28 cellular contexts compared by ENCODE assay signal in the genomic region with DNA sequence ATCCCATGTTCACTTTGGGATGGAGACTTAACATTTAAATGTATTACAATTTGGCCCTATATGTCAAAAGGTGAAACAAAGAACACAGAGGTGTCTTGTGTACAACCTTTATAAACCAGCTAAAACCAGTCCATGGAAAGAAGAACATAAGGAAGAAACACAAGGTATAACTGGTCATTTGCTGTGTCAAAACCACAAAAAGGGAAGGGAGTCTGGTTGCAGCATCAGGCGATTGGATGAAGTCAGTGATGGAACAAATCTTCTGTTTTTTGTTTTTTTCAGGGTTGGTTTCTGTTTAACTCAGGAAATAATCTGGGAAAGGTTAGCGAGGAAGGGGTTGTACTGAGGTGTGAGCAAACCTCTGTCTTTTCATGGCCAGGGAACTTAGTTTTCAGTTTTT.
"Had no signal": no experiment of that assay in that cellular context is flagged by ENCODE, and none has a peak within 500 bp of the region (broad histone marks: within the 10 kb centered on the region; RNA-seq: fewer than 3 reads in every experiment).

No MANE protein-coding gene starts in this region.

- DNase-seq: activated CD4-positive, alpha-beta T cell treated with anti-CD3 and anti-CD28 coated beads for 1 hour; activated CD4-positive, alpha-beta T cell treated with anti-CD3 and anti-CD28 coated beads for 48 hours; activated CD4-positive, alpha-beta T cell treated with anti-CD3 and anti-CD28 coated beads, Interleukin-2, amount 50 U/mL, for 4 hours; activated CD4-positive, CD25-positive, alpha-beta regulatory T cell; activated CD8-positive, alpha-beta T cell treated with anti-CD3 and anti-CD28 coated beads for 36 hours; activated effector memory CD4-positive, alpha-beta T cell treated with anti-CD3 and anti-CD28 coated beads, Interleukin-2, amount 50 U/mL, for 16 hours; activated naive CD4-positive, alpha-beta T cell; activated naive CD4-positive, alpha-beta T cell treated with anti-CD3 and anti-CD28 coated beads, Interleukin-2, amount 50 U/mL, for 16 hours; activated naive CD8-positive, alpha-beta T cell treated with anti-CD3 and anti-CD28 coated beads for 36 hours; activated T-cell treated with anti-CD3 and anti-CD28 coated beads, Interleukin-2, amount 50 U/mL, for 1 hour; activated T-cell treated with anti-CD3 and anti-CD28 coated beads, Interleukin-2, amount 50 U/mL, for 72 hours; amniotic stem cell; aorta; MM.1S; NCI-H1092; NCI-H1436 treated with DMSO at 0.1 percent for 48 hours; NCI-H1694 treated with DMSO at 0.1 percent for 48 hours; NCI-H2029; NCI-H345; NCI-H524 treated with DMSO at 0.1 percent for 48 hours; PC-3; Peyer's patch; RPMI8226; SIG-M5; T1000; WERI-Rb-1 had no signal

- ATAC-seq: activated CD8-positive, alpha-beta T cell treated with anti-CD3 and anti-CD28 coated beads for 36 hours; activated T-cell treated with anti-CD3 and anti-CD28 coated beads, Interleukin-2, amount 50 U/mL, for 72 hours; activated T-helper 17 cell treated with anti-CD3 and anti-CD28 coated beads, Interleukin-2, amount 50 U/mL, for 72 hours; PC-3; SK-N-SH treated with all-trans-retinoic acid at 6 μM for 48 hours had no signal
